ENCODE assay signal across 1 cellular context in the genomic region with DNA sequence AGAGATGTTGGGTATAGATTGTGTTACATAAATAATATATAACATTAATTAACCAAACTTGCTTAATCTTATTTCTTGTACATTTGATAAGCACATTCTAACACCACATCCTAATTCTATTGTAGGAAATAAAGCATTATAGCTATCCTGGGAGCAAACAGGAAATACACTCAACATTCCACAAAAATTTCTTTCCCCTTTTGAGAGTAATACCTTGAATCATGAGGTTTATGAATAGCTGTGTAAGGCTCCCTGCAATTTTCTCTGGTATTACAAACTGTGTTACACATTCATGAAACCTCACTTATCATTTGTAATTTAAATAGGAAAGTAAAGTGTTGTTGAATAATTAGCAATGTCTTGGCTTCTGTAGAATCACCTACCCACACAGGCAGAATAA.
TF ChIP-seq lines count a peak whose summit lies in the region.

No MANE protein-coding gene starts in this region.

TF ChIP-seq in SK-N-SH, 30 proteins besides CTCF, POLR2A, EP300 and RAD21 (continued from another document):
- TF ChIP-seq, protein P1, sequence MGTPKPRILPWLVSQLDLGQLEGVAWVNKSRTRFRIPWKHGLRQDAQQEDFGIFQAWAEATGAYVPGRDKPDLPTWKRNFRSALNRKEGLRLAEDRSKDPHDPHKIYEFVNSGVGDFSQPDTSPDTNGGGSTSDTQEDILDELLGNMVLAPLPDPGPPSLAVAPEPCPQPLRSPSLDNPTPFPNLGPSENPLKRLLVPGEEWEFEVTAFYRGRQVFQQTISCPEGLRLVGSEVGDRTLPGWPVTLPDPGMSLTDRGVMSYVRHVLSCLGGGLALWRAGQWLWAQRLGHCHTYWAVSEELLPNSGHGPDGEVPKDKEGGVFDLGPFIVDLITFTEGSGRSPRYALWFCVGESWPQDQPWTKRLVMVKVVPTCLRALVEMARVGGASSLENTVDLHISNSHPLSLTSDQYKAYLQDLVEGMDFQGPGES (IDR thresholded peaks at IDR 0.05; ENCODE audit: low read depth, low read length), result no peak
- TF ChIP-seq, protein P2, sequence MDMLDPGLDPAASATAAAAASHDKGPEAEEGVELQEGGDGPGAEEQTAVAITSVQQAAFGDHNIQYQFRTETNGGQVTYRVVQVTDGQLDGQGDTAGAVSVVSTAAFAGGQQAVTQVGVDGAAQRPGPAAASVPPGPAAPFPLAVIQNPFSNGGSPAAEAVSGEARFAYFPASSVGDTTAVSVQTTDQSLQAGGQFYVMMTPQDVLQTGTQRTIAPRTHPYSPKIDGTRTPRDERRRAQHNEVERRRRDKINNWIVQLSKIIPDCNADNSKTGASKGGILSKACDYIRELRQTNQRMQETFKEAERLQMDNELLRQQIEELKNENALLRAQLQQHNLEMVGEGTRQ (IDR thresholded peaks at IDR 0.05; ENCODE audit: borderline replicate concordance, low read depth, low read length), result no peak
- TF ChIP-seq, protein P3, sequence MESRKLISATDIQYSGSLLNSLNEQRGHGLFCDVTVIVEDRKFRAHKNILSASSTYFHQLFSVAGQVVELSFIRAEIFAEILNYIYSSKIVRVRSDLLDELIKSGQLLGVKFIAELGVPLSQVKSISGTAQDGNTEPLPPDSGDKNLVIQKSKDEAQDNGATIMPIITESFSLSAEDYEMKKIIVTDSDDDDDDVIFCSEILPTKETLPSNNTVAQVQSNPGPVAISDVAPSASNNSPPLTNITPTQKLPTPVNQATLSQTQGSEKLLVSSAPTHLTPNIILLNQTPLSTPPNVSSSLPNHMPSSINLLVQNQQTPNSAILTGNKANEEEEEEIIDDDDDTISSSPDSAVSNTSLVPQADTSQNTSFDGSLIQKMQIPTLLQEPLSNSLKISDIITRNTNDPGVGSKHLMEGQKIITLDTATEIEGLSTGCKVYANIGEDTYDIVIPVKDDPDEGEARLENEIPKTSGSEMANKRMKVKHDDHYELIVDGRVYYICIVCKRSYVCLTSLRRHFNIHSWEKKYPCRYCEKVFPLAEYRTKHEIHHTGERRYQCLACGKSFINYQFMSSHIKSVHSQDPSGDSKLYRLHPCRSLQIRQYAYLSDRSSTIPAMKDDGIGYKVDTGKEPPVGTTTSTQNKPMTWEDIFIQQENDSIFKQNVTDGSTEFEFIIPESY (IDR thresholded peaks at IDR 0.05; ENCODE audit: borderline replicate concordance, low read depth), result no peak
- TF ChIP-seq TCF12 (IDR thresholded peaks at IDR 0.05) (no peak), SIN3A (IDR thresholded peaks at IDR 0.05; ENCODE audit: borderline replicate concordance, low read depth, low read length) (no peak), RXRA (IDR thresholded peaks at IDR 0.05; ENCODE audit: borderline replicate concordance, low read depth) (no peak)
